ENCODE assay signal across 8 cellular contexts in genomic region chr19:18282788-18283141, GRCh38. TPM values are rescaled to one million over a fixed set of nuclear protein-coding genes. Genes with fewer than 3 reads are reported as not detected.
DNase-seq lines count a peak whose midpoint lies in the region; ATAC-seq lines count a peak whose summit lies in the region.

No MANE protein-coding gene starts in this region.

- DNase-seq in activated CD4-positive, alpha-beta T cell treated with anti-CD3 and anti-CD28 coated beads, Interleukin-2, amount 10 ng/mL, durations not matched to agents 7 days and 5 days, result peak; percentile 43
- DNase-seq in activated CD4-positive, alpha-beta T cell treated with anti-CD3 and anti-CD28 coated beads for 1 hour, result no peak
- no peak for DNase-seq in activated T-cell treated with anti-CD3 and anti-CD28 coated beads, Interleukin-2, amount 50 U/mL, for 72 hours
- DNase-seq in left colon (peak; percentile 77 to 80), NCI-H2171 (lab: John Stamatoyannopoulos, UW) (no peak), NCI-H1694 treated with DMSO at 0.1 percent for 48 hours (lab: John Stamatoyannopoulos, UW) (no peak)

- H3K4me1 ChIP-seq in thymus (ENCODE audit: control insufficient read depth, insufficient read depth, low read length), result peaks cover 9% of the 10 kb centered on the region

- WGBS in thymus, result 84% methylated on average over 4 of the region's 4 CpGs

- peaks cover 12% of the 10 kb centered on the region for H3K36me3 ChIP-seq in thymus (ENCODE audit: control insufficient read depth, insufficient read depth)

- H3K9me3 Mint-ChIP-seq in activated CD4-positive, alpha-beta T cell treated with anti-CD3 and anti-CD28 coated beads, Interleukin-2, amount 10 ng/mL, durations not matched to agents 7 days and 5 days, result peaks cover 4% of the 10 kb centered on the region
- H3K9me3 Mint-ChIP-seq in activated T-cell treated with anti-CD3 and anti-CD28 coated beads, Interleukin-2, amount 50 U/mL, for 72 hours, result peaks cover 0 to 1% of the 10 kb centered on the region in 2 donors

- ATAC-seq in activated T-cell treated with anti-CD3 and anti-CD28 coated beads, Interleukin-2, amount 50 U/mL, for 72 hours (replicated peaks in 1 of 2), result no peak
- ATAC-seq in left colon, result peak; percentile 44
- no peak for ATAC-seq in GM18868 (IDR thresholded peaks at IDR 0.05; ENCODE audit: unreplicated experiment)

- POLR2A ChIA-PET in activated CD4-positive, alpha-beta T cell treated with anti-CD3 and anti-CD28 coated beads, Interleukin-2, amount 10 ng/mL, durations not matched to agents 7 days and 5 days (lab: Charles Lee), result interaction anchor here (0.5 to 4.9 kb wide), 3 partner anchors 9 to 324 kb away, joined by 4 to 92 read pairs (median 4); no protein-coding TSS in a partner anchor

- no peaks in the 10 kb centered on the region for H3K9me3 ChIP-seq in thymus (ENCODE audit: control insufficient read depth)

- H3K27ac ChIP-seq in thymus (ENCODE audit: low read depth), result peak overlapping the region; percentile 97

- H3K4me3 ChIP-seq in thymus (ENCODE audit: low read length), result no peak overlapping the region

- H3K36me3 Mint-ChIP-seq in activated CD4-positive, alpha-beta T cell treated with anti-CD3 and anti-CD28 coated beads, Interleukin-2, amount 10 ng/mL, durations not matched to agents 7 days and 5 days (ENCODE audit: low read depth), result peaks cover 37% of the 10 kb centered on the region
- H3K36me3 Mint-ChIP-seq in activated T-cell treated with anti-CD3 and anti-CD28 coated beads, Interleukin-2, amount 50 U/mL, for 72 hours (ENCODE audit: insufficient read depth in 2 of 2), result peaks cover 18 to 24% of the 10 kb centered on the region in 2 donors

- peaks cover 57% of the 10 kb centered on the region for H3K4me1 Mint-ChIP-seq in activated CD4-positive, alpha-beta T cell treated with anti-CD3 and anti-CD28 coated beads, Interleukin-2, amount 10 ng/mL, durations not matched to agents 7 days and 5 days
- peaks cover 65% of the 10 kb centered on the region for H3K4me1 Mint-ChIP-seq in activated T-cell treated with anti-CD3 and anti-CD28 coated beads, Interleukin-2, amount 50 U/mL, for 72 hours (ENCODE audit: low read depth)

- intact Hi-C loops in left colon (cut with DNase I, micrococcal nuclease), result no loop called here

- CTCF ChIA-PET in activated CD4-positive, alpha-beta T cell treated with anti-CD3 and anti-CD28 coated beads, Interleukin-2, amount 10 ng/mL, durations not matched to agents 7 days and 5 days (lab: Charles Lee), result interaction anchor here (6.8 kb wide), 1 partner anchor 34 kb away, joined by 229 read pairs; the partner anchor contains the start of gene LSM4

- no peaks in the 10 kb centered on the region for H3K27me3 ChIP-seq in thymus (ENCODE audit: control insufficient read depth, insufficient read depth)

- no peaks in the 10 kb centered on the region for H3K27me3 Mint-ChIP-seq in activated CD4-positive, alpha-beta T cell treated with anti-CD3 and anti-CD28 coated beads, Interleukin-2, amount 10 ng/mL, durations not matched to agents 7 days and 5 days
- H3K27me3 Mint-ChIP-seq in activated T-cell treated with anti-CD3 and anti-CD28 coated beads, Interleukin-2, amount 50 U/mL, for 72 hours (ENCODE audit: low read depth), result no peaks in the 10 kb centered on the region

- H3K4me3 Mint-ChIP-seq in activated CD4-positive, alpha-beta T cell treated with anti-CD3 and anti-CD28 coated beads, Interleukin-2, amount 10 ng/mL, durations not matched to agents 7 days and 5 days, result peak overlapping the region; percentile 73
- H3K4me3 Mint-ChIP-seq in activated T-cell treated with anti-CD3 and anti-CD28 coated beads, Interleukin-2, amount 50 U/mL, for 72 hours, result peak overlapping the region; percentile 81 to 92

- H3K27ac Mint-ChIP-seq in activated CD4-positive, alpha-beta T cell treated with anti-CD3 and anti-CD28 coated beads, Interleukin-2, amount 10 ng/mL, durations not matched to agents 7 days and 5 days, result peak overlapping the region; percentile 98
- H3K27ac Mint-ChIP-seq in activated T-cell treated with anti-CD3 and anti-CD28 coated beads, Interleukin-2, amount 50 U/mL, for 72 hours, result peak overlapping the region; percentile 84

RNA-seq across cellular contexts. Expression of gene JUND, which starts 1.3 kb away (rescaled TPM):
- total RNA-seq in activated CD4-positive, alpha-beta T cell treated with anti-CD3 and anti-CD28 coated beads, Interleukin-2, amount 10 ng/mL, durations not matched to agents 7 days and 5 days, result 100 to 1,000 TPM; 343 to 347 TPM
- total RNA-seq in activated T-cell treated with anti-CD3 and anti-CD28 coated beads, Interleukin-2, amount 50 U/mL, for 72 hours, result 100 to 1,000 TPM; 197 to 235 TPM
- total RNA-seq in left colon, result 100 to 1,000 TPM; 361 to 374 TPM
- 88.3 TPM for polyA plus RNA-seq in thymus

RNA-seq across cellular contexts. Expression of gene IQCN, which starts 8.5 kb away (rescaled TPM):
- 1 to 10 TPM; 6.3 to 7.2 TPM for total RNA-seq in activated CD4-positive, alpha-beta T cell treated with anti-CD3 and anti-CD28 coated beads, Interleukin-2, amount 10 ng/mL, durations not matched to agents 7 days and 5 days
- total RNA-seq in activated T-cell treated with anti-CD3 and anti-CD28 coated beads, Interleukin-2, amount 50 U/mL, for 72 hours, result 1 to 10 TPM; 2.2 to 2.8 TPM
- total RNA-seq in left colon, result 1 to 10 TPM; 4.3 to 6.1 TPM
- polyA plus RNA-seq in thymus, result 5.0 TPM

RNA-seq across cellular contexts. Expression of gene LSM4, which starts 40.1 kb away (rescaled TPM):
- total RNA-seq in activated CD4-positive, alpha-beta T cell treated with anti-CD3 and anti-CD28 coated beads, Interleukin-2, amount 10 ng/mL, durations not matched to agents 7 days and 5 days, result 100 to 1,000 TPM; 156 to 181 TPM
- total RNA-seq in activated T-cell treated with anti-CD3 and anti-CD28 coated beads, Interleukin-2, amount 50 U/mL, for 72 hours, result 100 to 1,000 TPM; 178 to 250 TPM
- 100 to 1,000 TPM; 106 to 148 TPM for total RNA-seq in left colon
- polyA plus RNA-seq in thymus, result 147 TPM

RNA-seq across cellular contexts. Expression of gene PDE4C, which starts 56.5 kb away (rescaled TPM):
- under 1 TPM in 1 of 2 experiments, not detected in 1; 0.15 TPM for total RNA-seq in activated CD4-positive, alpha-beta T cell treated with anti-CD3 and anti-CD28 coated beads, Interleukin-2, amount 10 ng/mL, durations not matched to agents 7 days and 5 days
- total RNA-seq in activated T-cell treated with anti-CD3 and anti-CD28 coated beads, Interleukin-2, amount 50 U/mL, for 72 hours, result under 1 TPM in 1 of 2 donors, not detected in 1; 0.10 TPM
- total RNA-seq in left colon, result 1 to 10 TPM; 2.5 to 4.3 TPM
- 0.34 TPM for polyA plus RNA-seq in thymus

RNA-seq across cellular contexts. Expression of gene PGPEP1, which starts 57.6 kb away (rescaled TPM):
- total RNA-seq in activated CD4-positive, alpha-beta T cell treated with anti-CD3 and anti-CD28 coated beads, Interleukin-2, amount 10 ng/mL, durations not matched to agents 7 days and 5 days, result 10 to 100 TPM; 24.1 to 24.8 TPM
- total RNA-seq in activated T-cell treated with anti-CD3 and anti-CD28 coated beads, Interleukin-2, amount 50 U/mL, for 72 hours, result 10 to 100 TPM; 55.5 to 58.0 TPM
- 100 to 1,000 TPM; 105 to 109 TPM for total RNA-seq in left colon
- polyA plus RNA-seq in thymus, result 14.8 TPM

Comparison
In these comparisons a context has a peak if more than half of its experiments do, and no peak if none do; other contexts are left out.
1. DNase-seq: peak in activated CD4-positive, alpha-beta T cell treated with anti-CD3 and anti-CD28 coated beads, Interleukin-2, amount 10 ng/mL, durations not matched to agents 7 days and 5 days (single experiment) and left colon (2 of 2); none in activated CD4-positive, alpha-beta T cell treated with anti-CD3 and anti-CD28 coated beads for 1 hour (single experiment), activated T-cell treated with anti-CD3 and anti-CD28 coated beads, Interleukin-2, amount 50 U/mL, for 72 hours (0 of 2), NCI-H2171 (single experiment) and NCI-H1694 treated with DMSO at 0.1 percent for 48 hours (single experiment).